In the genomic region with DNA sequence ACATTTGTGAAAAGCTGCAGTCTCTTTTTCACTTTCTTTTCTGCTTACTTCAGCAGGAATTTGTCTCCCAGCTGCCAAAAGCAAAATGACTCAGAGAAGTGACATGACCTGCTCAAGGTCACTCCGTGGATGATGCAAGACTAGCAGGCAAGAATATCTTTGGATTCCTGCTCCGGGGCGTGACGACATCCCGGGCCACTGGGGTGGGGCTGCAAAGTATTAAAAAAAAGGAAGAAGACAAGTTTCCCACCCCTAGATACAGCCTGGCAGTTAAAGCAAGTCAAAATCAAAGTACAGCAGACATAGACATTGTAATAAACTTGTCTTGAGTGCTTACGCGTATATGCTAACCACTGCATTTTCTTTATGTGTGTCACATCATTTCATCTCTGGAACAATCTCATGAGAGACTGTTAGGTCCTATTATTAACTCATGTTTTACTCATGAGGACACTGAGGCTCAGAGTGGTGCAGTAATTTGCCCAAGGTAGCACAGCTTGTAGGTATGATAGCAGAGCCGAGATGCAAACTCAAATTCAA, we compare ENCODE assay signal across 8 cellular contexts.
DNase-seq lines count a peak whose midpoint lies in the region; ATAC-seq and TF ChIP-seq lines count a peak whose summit lies in the region.

No MANE protein-coding gene starts in this region.

- no peaks in the 10 kb centered on the region for H3K9me3 ChIP-seq in psoas muscle

- H3K4me1 Mint-ChIP-seq in activated naive CD4-positive, alpha-beta T cell treated with anti-CD3 and anti-CD28 coated beads for 36 hours (ENCODE audit: low read depth), result peaks cover 65% of the 10 kb centered on the region

- H3K27me3 Mint-ChIP-seq in activated naive CD4-positive, alpha-beta T cell treated with anti-CD3 and anti-CD28 coated beads for 36 hours (ENCODE audit: low read depth), result no peaks in the 10 kb centered on the region

- H3K27ac ChIP-seq in psoas muscle, result no peak overlapping the region

- H3K27me3 ChIP-seq in psoas muscle (ENCODE audit: insufficient read depth in 3 of 3, low read length in 2 of 3), result no peaks in the 10 kb centered on the region

- no peak for TF ChIP-seq CTCF in psoas muscle (IDR thresholded peaks at IDR 0.05)

- peak overlapping the region; percentile 27 for H3K27ac Mint-ChIP-seq in activated naive CD4-positive, alpha-beta T cell treated with anti-CD3 and anti-CD28 coated beads for 36 hours

- no peaks in the 10 kb centered on the region for H3K36me3 ChIP-seq in psoas muscle (ENCODE audit: insufficient read depth in 1 of 2, low read depth in 1 of 2)

- DNase-seq in activated naive CD4-positive, alpha-beta T cell treated with anti-CD3 and anti-CD28 coated beads for 36 hours, result peak; percentile 50
- DNase-seq in activated naive CD4-positive, alpha-beta T cell treated with anti-CD3 and anti-CD28 coated beads, Interleukin-2, amount 50 U/mL, for 16 hours, result no peak
- DNase-seq in SKM-1 (lab: John Stamatoyannopoulos, UW; ENCODE audit: unreplicated experiment), result peak; percentile 71
- DNase-seq in fibroblast of peridontal ligament (ENCODE audit: extremely low read depth), result peak; percentile 96
- DNase-seq in psoas muscle, result peak; percentile 85 to 91

- H3K4me3 ChIP-seq in psoas muscle, result no peak overlapping the region

- peaks cover 16% of the 10 kb centered on the region for H3K4me1 ChIP-seq in psoas muscle

- WGBS in psoas muscle, 3 donors, result 27 to 32% (median 28%) methylated on average over 8 of the region's 8 CpGs

- peaks cover 5% of the 10 kb centered on the region for H3K9me3 Mint-ChIP-seq in activated naive CD4-positive, alpha-beta T cell treated with anti-CD3 and anti-CD28 coated beads for 36 hours

- no peak overlapping the region for H3K4me3 Mint-ChIP-seq in activated naive CD4-positive, alpha-beta T cell treated with anti-CD3 and anti-CD28 coated beads for 36 hours

- CTCF ChIA-PET in activated naive CD4-positive, alpha-beta T cell treated with anti-CD3 and anti-CD28 coated beads for 36 hours (lab: Charles Lee), result interaction anchor here (0.7 to 1.5 kb wide), 3 partner anchors 10 to 67 kb away, joined by 3 to 4 read pairs (median 3); no protein-coding TSS in a partner anchor

- intact Hi-C loops in activated naive CD4-positive, alpha-beta T cell treated with anti-CD3 and anti-CD28 coated beads for 36 hours (cut with micrococcal nuclease), result loop anchor here (1.0 kb wide), 1 partner anchor 10 kb away; no protein-coding TSS in a partner anchor
- intact Hi-C loops in psoas muscle (cut with DNase I), result no loop called here

- ATAC-seq in psoas muscle (peak; percentile 90 to 97 (median 93)), GM19351 (IDR thresholded peaks at IDR 0.05; ENCODE audit: unreplicated experiment) (no peak), HG03108 (IDR thresholded peaks at IDR 0.05; ENCODE audit: unreplicated experiment) (no peak), GM21786 (IDR thresholded peaks at IDR 0.05; ENCODE audit: unreplicated experiment) (no peak)

- H3K36me3 Mint-ChIP-seq in activated naive CD4-positive, alpha-beta T cell treated with anti-CD3 and anti-CD28 coated beads for 36 hours (ENCODE audit: low read depth), result no peaks in the 10 kb centered on the region

Comparison
In these comparisons a context has a peak if more than half of its experiments do, and no peak if none do; other contexts are left out.
1. ATAC-seq: peak in psoas muscle (4 of 4); none in GM19351 (single experiment), HG03108 (single experiment) and GM21786 (single experiment).